13 cellular contexts compared by ENCODE assay signal in genomic region chr15:76333720-76334437, GRCh38. TPM values are rescaled to one million over a fixed set of nuclear protein-coding genes. Genes with fewer than 3 reads are reported as not detected.
DNase-seq lines count a peak whose midpoint lies in the region; ATAC-seq and TF ChIP-seq lines count a peak whose summit lies in the region.
"Had no signal": no experiment of that assay in that cellular context is flagged by ENCODE, and none has a peak within 500 bp of the region (broad histone marks: within the 10 kb centered on the region; RNA-seq: fewer than 3 reads in every experiment).

No MANE protein-coding gene starts in this region.

- TF ChIP-seq CTCF in mammary epithelial cell (conservative IDR thresholded peaks at IDR 0.05 in 1 of 2, IDR thresholded peaks at IDR 0.05 in 1 of 2; ENCODE audit: extremely low read depth in 1 of 2, insufficient read depth in 1 of 2, low read depth in 1 of 2, low read length in 2 of 2) (peak in 1 of 2 donors; percentile 28), endothelial cell (IDR thresholded peaks at IDR 0.05; ENCODE audit: unreplicated experiment) (no peak), upper lobe of right lung (IDR thresholded peaks at IDR 0.05) (no peak)
- TF ChIP-seq CTCF in CD8-positive, alpha-beta T cell (IDR thresholded peaks at IDR 0.05), result no peak

- no peaks in the 10 kb centered on the region for H3K36me3 ChIP-seq in mammary epithelial cell (ENCODE audit: insufficient read depth, low read length)
- H3K36me3 ChIP-seq in upper lobe of right lung, result no peaks in the 10 kb centered on the region
- no peaks in the 10 kb centered on the region for H3K36me3 ChIP-seq in CD8-positive, alpha-beta T cell (ENCODE audit: insufficient read depth, low read length)
- H3K36me3 ChIP-seq: left lung had no signal

- POLR2A ChIA-PET in CD8-positive, alpha-beta T cell (lab: Charles Lee), result no interaction called here

- H3K4me3 ChIP-seq in mammary epithelial cell (replicated peaks in 1 of 3; ENCODE audit: insufficient read depth in 1 of 3, low read depth in 2 of 3, low read length in 3 of 3) (no peak overlapping the region), upper lobe of right lung (no peak overlapping the region)
- H3K4me3 ChIP-seq in CD8-positive, alpha-beta T cell (ENCODE audit: low read depth, low read length), result no peak overlapping the region
- H3K4me3 ChIP-seq: dorsolateral prefrontal cortex, left lung had no signal

- peaks cover 25% of the 10 kb centered on the region for H3K27me3 Mint-ChIP-seq in endothelial cell (ENCODE audit: unreplicated experiment)
- H3K27me3 Mint-ChIP-seq in CD8-positive, alpha-beta T cell (ENCODE audit: low read depth), result peaks cover 73% of the 10 kb centered on the region

- 82% methylated on average over 6 of the region's 9 CpGs for WGBS in mammary epithelial cell (ENCODE audit: low coverage, missing lambda C conversion rate)

- no peaks in the 10 kb centered on the region for H3K9me3 Mint-ChIP-seq in endothelial cell (ENCODE audit: unreplicated experiment)
- no peaks in the 10 kb centered on the region for H3K9me3 Mint-ChIP-seq in CD8-positive, alpha-beta T cell

- peaks cover 22% of the 10 kb centered on the region for H3K4me1 Mint-ChIP-seq in endothelial cell (ENCODE audit: unreplicated experiment)
- H3K4me1 Mint-ChIP-seq in CD8-positive, alpha-beta T cell (ENCODE audit: low read depth), result peaks cover 31% of the 10 kb centered on the region

- ATAC-seq in upper lobe of right lung, result peak; percentile 3
- no peak for ATAC-seq in CD8-positive, alpha-beta T cell
- no peak for ATAC-seq in GM18868 (IDR thresholded peaks at IDR 0.05; ENCODE audit: unreplicated experiment)
- ATAC-seq in HG03469 (IDR thresholded peaks at IDR 0.05; ENCODE audit: unreplicated experiment), result no peak
- ATAC-seq: left lung had no signal

- H3K4me1 ChIP-seq in mammary epithelial cell (ENCODE audit: insufficient read depth, low read length) (peaks cover 19% of the 10 kb centered on the region), upper lobe of right lung (peaks cover 12% of the 10 kb centered on the region)
- peaks cover 39% of the 10 kb centered on the region for H3K4me1 ChIP-seq in CD8-positive, alpha-beta T cell (ENCODE audit: insufficient read depth, low read length)

- peak overlapping the region; percentile 6 for H3K4me3 Mint-ChIP-seq in endothelial cell (ENCODE audit: unreplicated experiment)
- no peak overlapping the region for H3K4me3 Mint-ChIP-seq in CD8-positive, alpha-beta T cell

- no peak overlapping the region for H2AFZ ChIP-seq in mammary epithelial cell (ENCODE audit: low read depth, low read length)

- no peaks in the 10 kb centered on the region for H4K20me1 ChIP-seq in mammary epithelial cell (ENCODE audit: insufficient read depth, low read length)

- H3K27me3 ChIP-seq in mammary epithelial cell (ENCODE audit: insufficient read depth, low read length) (peaks cover 28% of the 10 kb centered on the region), upper lobe of right lung (peaks cover 70% of the 10 kb centered on the region)
- H3K27me3 ChIP-seq in CD8-positive, alpha-beta T cell (ENCODE audit: insufficient read depth, low read length), result peaks cover 40% of the 10 kb centered on the region

- peaks cover 3% of the 10 kb centered on the region for H3K9me3 ChIP-seq in mammary epithelial cell (replicated peaks; ENCODE audit: insufficient read depth, low read length)
- H3K9me3 ChIP-seq in upper lobe of right lung, result no peaks in the 10 kb centered on the region
- H3K9me3 ChIP-seq in CD8-positive, alpha-beta T cell (ENCODE audit: low read length), result no peaks in the 10 kb centered on the region
- H3K9me3 ChIP-seq: left lung had no signal

- BruUV-seq in mammary epithelial cell (replicated peaks; lab: Mats Ljungman, UMichigan), result no TSS peak

- no peak overlapping the region for H3K27ac ChIP-seq in mammary epithelial cell (ENCODE audit: insufficient read depth, low read depth, low read length)
- no peak overlapping the region for H3K27ac ChIP-seq in upper lobe of right lung
- H3K27ac ChIP-seq in CD8-positive, alpha-beta T cell (ENCODE audit: low read depth, low read length), result no peak overlapping the region
- H3K27ac ChIP-seq: dorsolateral prefrontal cortex, left lung had no signal

- H3K79me2 ChIP-seq in mammary epithelial cell (ENCODE audit: insufficient read depth, low read length), result no peaks in the 10 kb centered on the region

- CTCF ChIA-PET in mammary epithelial cell (lab: Charles Lee; ENCODE audit: low non-redundant PET), result interaction anchor here (0.7 kb wide), 1 partner anchor 1286 kb away, joined by 3 read pairs; no protein-coding TSS in a partner anchor
- CTCF ChIA-PET in CD8-positive, alpha-beta T cell (lab: Charles Lee), result no interaction called here

- H3K36me3 Mint-ChIP-seq in endothelial cell (ENCODE audit: low read depth, unreplicated experiment), result peaks cover 5% of the 10 kb centered on the region
- H3K36me3 Mint-ChIP-seq in CD8-positive, alpha-beta T cell, result no peaks in the 10 kb centered on the region

- dilution Hi-C loops in mammary epithelial cell (cut with HindIII; ENCODE audit: low sequenced_read_pairs), result no loop called here

- H3K27ac Mint-ChIP-seq in endothelial cell (ENCODE audit: unreplicated experiment), result no peak overlapping the region
- H3K27ac Mint-ChIP-seq in CD8-positive, alpha-beta T cell, result no peak overlapping the region

- H3K9ac ChIP-seq in mammary epithelial cell (ENCODE audit: insufficient read depth, low read length), result no peak overlapping the region

- intact Hi-C loops in mammary epithelial cell (cut with micrococcal nuclease), result no loop called here
- intact Hi-C loops in upper lobe of right lung (cut with DNase I), result no loop called here
- intact Hi-C loops in CD8-positive, alpha-beta T cell (cut with DNase I, micrococcal nuclease), result no loop called here

- H3K4me2 ChIP-seq in mammary epithelial cell (ENCODE audit: insufficient read depth, low read depth, low read length), result no peak overlapping the region

- in situ Hi-C loops in T47D (cut with HindIII; ENCODE audit: low pct_unique_long_range_greater_than_20kb, low sequenced_read_pairs) (no loop called here), mammary epithelial cell (cut with MboI; ENCODE audit: low sequenced_read_pairs in 2 of 2) (no loop called here)

- DNase-seq in T47D (ENCODE audit: low read depth in 1 of 2, low spot score in 1 of 2), result peak; percentile 65 to 66
- DNase-seq in mammary epithelial cell, result no peak
- DNase-seq in NCI-H460 (ENCODE audit: extremely low read depth, low read depth), result peak; percentile 43
- no peak for DNase-seq in endothelial cell (ENCODE audit: low spot score)
- DNase-seq in upper lobe of right lung, result no peak
- DNase-seq in CD8-positive, alpha-beta T cell, result no peak
- DNase-seq: activated CD8-positive, alpha-beta memory T cell treated with anti-CD3 and anti-CD28 coated beads, Interleukin-2, amount 50 U/mL, for 4 hours; dorsolateral prefrontal cortex; left lung; small intestine had no signal

RNA-seq across cellular contexts. Expression of gene ISL2, which starts 2.7 kb away (rescaled TPM):
- total RNA-seq in mammary epithelial cell, result not detected
- 0.02 TPM for polyA plus RNA-seq in mammary epithelial cell
- polyA minus RNA-seq in mammary epithelial cell, result not detected
- 6.2 and 6.8 TPM in 2 replicates for total RNA-seq in NCI-H460 (2014; rRNA removed; shearing (Covaris generic))
- polyA plus RNA-seq in NCI-H460 (2014; cell fraction: nucleus; rRNA removed), result 9.6 and 13.8 TPM in 2 replicates
- 1.4 TPM for total RNA-seq in endothelial cell (ENCODE audit: unreplicated experiment)
- not detected for total RNA-seq in upper lobe of right lung
- total RNA-seq in CD8-positive, alpha-beta T cell, result not detected
- total RNA-seq: subcutaneous adipose tissue had no signal

RNA-seq across cellular contexts. Expression of gene ETFA, which starts 22.6 kb away (rescaled TPM):
- total RNA-seq in mammary epithelial cell (100 to 1,000 TPM in 1 of 2 donors, 10 to 100 TPM in 1; 83.0 to 115 TPM), endothelial cell (ENCODE audit: unreplicated experiment) (103 TPM), upper lobe of right lung (71.3 TPM)
- 141 TPM for polyA plus RNA-seq in mammary epithelial cell
- polyA minus RNA-seq in mammary epithelial cell, result 116 TPM
- 218 and 220 TPM in 2 replicates for total RNA-seq in NCI-H460 (2014; rRNA removed; shearing (Covaris generic))
- 177 and 201 TPM in 2 replicates for polyA plus RNA-seq in NCI-H460 (2014; cell fraction: nucleus; rRNA removed)
- 10 to 100 TPM; 18.0 to 18.1 TPM for total RNA-seq in CD8-positive, alpha-beta T cell

Comparison
In these comparisons a context has a peak if more than half of its experiments do, and no peak if none do; other contexts are left out.
1. DNase-seq: peak in T47D (2 of 2) and NCI-H460 (single experiment); none in mammary epithelial cell (single experiment), endothelial cell (single experiment), upper lobe of right lung (single experiment) and CD8-positive, alpha-beta T cell (0 of 7).